16 cellular contexts compared by ENCODE assay signal in the genomic region with DNA sequence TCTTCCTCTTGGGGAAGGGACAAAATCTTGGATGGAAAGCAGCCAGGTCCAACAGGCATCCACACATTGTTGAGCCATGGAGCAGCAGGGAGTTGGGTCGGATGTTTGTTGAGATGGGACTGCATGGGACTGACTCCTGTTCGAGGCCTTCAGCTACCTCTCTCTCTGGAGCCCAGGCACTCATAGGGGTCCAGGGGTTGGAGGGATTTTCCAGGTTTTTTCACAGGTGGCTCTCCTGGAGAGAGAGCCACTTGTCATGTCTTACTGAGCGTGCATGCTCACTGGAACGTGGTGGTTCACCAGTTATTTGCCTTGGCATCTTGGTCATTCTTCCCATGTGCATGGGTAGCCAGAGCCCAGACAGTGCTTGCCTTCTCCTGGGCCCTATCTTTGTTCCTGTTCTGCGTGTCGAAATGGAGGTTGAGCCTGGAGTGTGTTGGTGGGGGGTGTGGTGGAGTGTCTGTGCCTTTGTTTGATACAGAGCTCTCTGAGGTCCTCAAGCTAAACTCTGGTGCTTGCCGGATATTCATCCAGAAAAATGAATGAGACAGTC.
"Had no signal": no experiment of that assay in that cellular context is flagged by ENCODE, and none has a peak within 500 bp of the region (broad histone marks: within the 10 kb centered on the region; RNA-seq: fewer than 3 reads in every experiment).

No MANE protein-coding gene starts in this region.

- FAIRE-seq: TTC549, urothelium cell line had no signal

- H3K36me3 Mint-ChIP-seq: activated CD4-positive, alpha-beta memory T cell treated with anti-CD3 and anti-CD28 coated beads for 36 hours; naive B cell had no signal

- ATAC-seq: left ventricle myocardium superior had no signal

- H3K9me3 Mint-ChIP-seq: activated CD4-positive, alpha-beta memory T cell treated with anti-CD3 and anti-CD28 coated beads for 36 hours; activated naive CD4-positive, alpha-beta T cell treated with anti-CD3 and anti-CD28 coated beads for 36 hours; immature natural killer cell; naive B cell; T-helper 2 cell treated with Interferon-gamma antibody and Interleukin-4, amounts not matched to agents 5 μg/mL and 100 μg/mL, for 36 hours had no signal

- DNase-seq: activated CD4-positive, alpha-beta memory T cell treated with anti-CD3 and anti-CD28 coated beads for 36 hours; activated naive CD4-positive, alpha-beta T cell treated with anti-CD3 and anti-CD28 coated beads for 36 hours; brain microvascular endothelial cell; dermis blood vessel endothelial cell; effector memory CD4-positive, alpha-beta T cell; heart right ventricle; left ventricle myocardium superior; mucosa of descending colon; naive B cell; SK-N-SH; stimulated activated CD8-positive, alpha-beta memory T cell treated with anti-CD3 and anti-CD28 coated beads, Interleukin-4, amount 100 ng/mL, for 48 hours; tibial artery had no signal

- H3K27me3 Mint-ChIP-seq: activated CD4-positive, alpha-beta memory T cell treated with anti-CD3 and anti-CD28 coated beads for 36 hours; naive B cell had no signal

- H3K4me3 Mint-ChIP-seq: activated CD4-positive, alpha-beta memory T cell treated with anti-CD3 and anti-CD28 coated beads for 36 hours; activated naive CD4-positive, alpha-beta T cell treated with anti-CD3 and anti-CD28 coated beads for 36 hours; T-helper 2 cell treated with Interferon-gamma antibody and Interleukin-4, amounts not matched to agents 5 μg/mL and 100 μg/mL, for 36 hours had no signal

- H3K27ac Mint-ChIP-seq: activated CD4-positive, alpha-beta memory T cell treated with anti-CD3 and anti-CD28 coated beads for 36 hours; activated naive CD4-positive, alpha-beta T cell treated with anti-CD3 and anti-CD28 coated beads for 36 hours had no signal
